8 cellular contexts compared by ENCODE assay signal in the genomic region with DNA sequence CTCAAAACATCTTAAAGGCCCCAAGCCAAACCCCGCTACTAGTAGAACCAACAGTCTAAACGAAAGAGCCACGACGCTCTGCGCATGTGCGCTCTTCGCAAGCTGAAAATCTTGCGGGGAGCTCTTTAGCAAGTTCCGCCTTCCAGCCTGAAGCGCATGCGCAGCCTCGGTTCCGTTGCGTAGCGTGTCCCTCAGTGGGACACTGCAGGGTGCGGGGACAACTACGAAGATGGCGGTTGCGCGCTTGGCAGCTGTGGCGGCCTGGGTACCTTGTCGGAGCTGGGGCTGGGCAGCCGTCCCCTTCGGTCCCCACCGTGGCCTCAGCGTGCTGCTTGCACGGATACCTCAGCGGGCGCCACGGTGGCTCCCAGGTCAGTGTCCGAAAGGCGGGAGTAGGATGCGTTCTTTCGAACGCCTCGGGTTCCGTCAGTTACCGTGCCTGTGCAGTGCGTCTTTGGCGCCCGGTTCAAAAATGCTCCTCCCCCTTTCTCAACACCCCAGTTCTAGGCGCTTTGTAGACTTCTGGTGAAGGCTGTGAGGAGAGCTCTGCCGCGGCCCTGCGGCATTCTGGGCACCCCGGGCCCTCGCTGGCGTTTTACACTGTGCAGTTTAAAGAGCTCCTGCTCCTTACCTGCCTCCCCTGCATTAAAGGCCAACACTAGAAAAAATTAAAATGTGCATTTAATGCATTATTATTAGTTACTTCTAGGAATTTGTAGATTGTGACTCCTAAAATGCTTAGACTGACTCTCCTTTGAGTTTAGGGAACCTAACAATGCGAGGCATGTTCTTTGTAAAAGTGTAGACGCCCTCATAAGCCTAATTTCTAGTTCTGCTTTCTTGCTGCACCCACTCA. TPM values are rescaled to one million over a fixed set of nuclear protein-coding genes. Genes with fewer than 3 reads are reported as not detected.
DNase-seq lines count a peak whose midpoint lies in the region; ATAC-seq and TF ChIP-seq lines count a peak whose summit lies in the region.

TSS of gene ABHD10 (plus strand) at position 194 of the 856 bp plus-strand sequence. CDS start at position 230, 36 bp downstream.

- H4K8ac ChIP-seq in mesendoderm (ENCODE audit: low read depth, low read length), result no peak within 1 kb of the TSS

- H3K79me1 ChIP-seq in mesendoderm (ENCODE audit: low read length), result no peaks in the 10 kb centered on the region

- H3K79me2 ChIP-seq in mesendoderm (ENCODE audit: control insufficient read depth, insufficient read depth, low read length), result no peaks in the 10 kb centered on the region

- peak within 1 kb of the TSS; percentile 1 for H3K18ac ChIP-seq in mesendoderm (ENCODE audit: low read length)

- TF ChIP-seq CTCF in endodermal cell (conservative IDR thresholded peaks at IDR 0.05), result no peak

- peaks cover 25% of the 10 kb centered on the region for H3K36me3 ChIP-seq in endodermal cell (ENCODE audit: control insufficient read depth, insufficient read depth, low read length)
- H3K36me3 ChIP-seq in mesendoderm (ENCODE audit: control insufficient read depth, insufficient read depth, low read length), result peaks cover 2% of the 10 kb centered on the region

- peak within 1 kb of the TSS; percentile 1 for H2BK5ac ChIP-seq in mesendoderm (ENCODE audit: low read length)

- H3K4me1 Mint-ChIP-seq in endodermal cell, result peaks cover 4% of the 10 kb centered on the region

- ATAC-seq in GM19468 (IDR thresholded peaks at IDR 0.05; ENCODE audit: extremely low read depth, unreplicated experiment), result peak; percentile 98

- H2AK5ac ChIP-seq in mesendoderm (ENCODE audit: low read length), result no peak within 1 kb of the TSS

- DNase-seq in CMK (ENCODE audit: low read depth) (peak; percentile 89), HS-5 (ENCODE audit: low read depth) (peak; percentile 93), NOMO-1 treated with DMSO at 0.1 percent for 48 hours (lab: John Stamatoyannopoulos, UW; ENCODE audit: unreplicated experiment) (peak; percentile 90), endodermal cell (peak; percentile 97), mesendoderm (peak; percentile 99)
- DNase-seq in activated CD8-positive, alpha-beta memory T cell treated with anti-CD3 and anti-CD28 coated beads for 48 hours (ENCODE audit: low read depth in 2 of 3, low spot score in 2 of 3), result peak; percentile 85 to 90 (median 87)
- peak; percentile 93 for DNase-seq in stimulated activated CD8-positive, alpha-beta memory T cell treated with anti-CD3 and anti-CD28 coated beads, Interleukin-15, amount 100 ng/mL, for 1 hour (ENCODE audit: low read depth)

- no peaks in the 10 kb centered on the region for H3K9me3 ChIP-seq in endodermal cell (ENCODE audit: control insufficient read depth, low read length)

- H3K9me3 Mint-ChIP-seq in endodermal cell, result no peaks in the 10 kb centered on the region

- H2BK15ac ChIP-seq in mesendoderm (replicated peaks; ENCODE audit: low read depth), result no peak within 1 kb of the TSS

- H3K4me3 Mint-ChIP-seq in endodermal cell, result peak within 1 kb of the TSS; percentile 90

- WGBS in endodermal cell (ENCODE audit: insufficient coverage in 1 of 2, insufficient read length in 1 of 2), 2 experiments, result 1% methylated on average over 28 to 50 of the region's 50 CpGs
- WGBS in mesendoderm (ENCODE audit: extremely low coverage, insufficient coverage, low lambda C conversion rate), result no CpG with 5 or more reads among the region's 50 CpGs

- H3K27me3 Mint-ChIP-seq in endodermal cell (ENCODE audit: insufficient read depth), result no peaks in the 10 kb centered on the region

- H3K4me3 ChIP-seq in endodermal cell (ENCODE audit: low read length) (peak within 1 kb of the TSS; percentile 96), mesendoderm (ENCODE audit: low read length) (peak within 1 kb of the TSS; percentile 85)

- H3K4me1 ChIP-seq in endodermal cell (ENCODE audit: control insufficient read depth, insufficient read depth, low read length) (no peaks in the 10 kb centered on the region), mesendoderm (ENCODE audit: control insufficient read depth, low read depth, low read length) (no peaks in the 10 kb centered on the region)

- H3K27ac ChIP-seq in endodermal cell (ENCODE audit: low read depth, low read length) (peak within 1 kb of the TSS; percentile 86), mesendoderm (ENCODE audit: low read depth, low read length) (no peak within 1 kb of the TSS)

- H3K23ac ChIP-seq in mesendoderm (ENCODE audit: low read length), result peak within 1 kb of the TSS; percentile 30

- H3K9ac ChIP-seq in endodermal cell (ENCODE audit: extremely low read depth, low read length, poor library complexity, severe bottlenecking) (peak within 1 kb of the TSS; percentile 74), mesendoderm (ENCODE audit: low read length) (peak within 1 kb of the TSS; percentile 85)

- peak within 1 kb of the TSS; percentile 79 for H3K4me2 ChIP-seq in mesendoderm (ENCODE audit: low read length)

- peak within 1 kb of the TSS; percentile 93 for H3K56ac ChIP-seq in mesendoderm (ENCODE audit: low read length)

- no peak within 1 kb of the TSS for H4K5ac ChIP-seq in mesendoderm (ENCODE audit: low read length)

- peaks cover 8% of the 10 kb centered on the region for H3K36me3 Mint-ChIP-seq in endodermal cell (ENCODE audit: low read depth)

- H3K27me3 ChIP-seq in endodermal cell (ENCODE audit: control insufficient read depth, insufficient read depth, low read length, poor library complexity, severe bottlenecking) (no peaks in the 10 kb centered on the region), mesendoderm (ENCODE audit: insufficient read depth, low read length, poor library complexity) (no peaks in the 10 kb centered on the region)

- H3K4ac ChIP-seq in mesendoderm (ENCODE audit: low read depth, low read length), result peak within 1 kb of the TSS; percentile 22

- H3K27ac Mint-ChIP-seq in endodermal cell, result peak within 1 kb of the TSS; percentile 84

- H2BK120ac ChIP-seq in mesendoderm (ENCODE audit: low read depth, low read length), result no peak within 1 kb of the TSS

RNA-seq across cellular contexts. Expression of gene ABHD10, which starts in this region (rescaled TPM):
- 10 to 100 TPM; 27.9 to 38.1 TPM for total RNA-seq in endodermal cell
- 66.3 TPM for polyA plus RNA-seq in endodermal cell (2013, experiment 1 of 2)
- polyA plus RNA-seq in endodermal cell (2013, experiment 2 of 2), result 56.1 TPM
- polyA plus RNA-seq in mesendoderm (2013, experiment 1 of 2), result 14.4 TPM
- 15.3 TPM for polyA plus RNA-seq in mesendoderm (2013, experiment 2 of 2)
